In genomic region chr7:154881046-154881445, GRCh38 we compare ENCODE assay signal across 20 cellular contexts.
"Had no signal": no experiment of that assay in that cellular context is flagged by ENCODE, and none has a peak within 500 bp of the region (broad histone marks: within the 10 kb centered on the region; RNA-seq: fewer than 3 reads in every experiment).

No MANE protein-coding gene starts in this region.

- H3K36me3 Mint-ChIP-seq: activated CD4-positive, alpha-beta memory T cell treated with anti-CD3 and anti-CD28 coated beads for 36 hours; activated naive CD8-positive, alpha-beta T cell; T-cell had no signal

- FAIRE-seq: astrocyte had no signal

- H3K4me3 Mint-ChIP-seq: activated CD4-positive, alpha-beta memory T cell treated with anti-CD3 and anti-CD28 coated beads for 36 hours; activated CD4-positive, alpha-beta T cell treated with anti-CD3 and anti-CD28 coated beads, Interleukin-2, amount 10 ng/mL, durations not matched to agents 7 days and 5 days; activated naive CD4-positive, alpha-beta T cell treated with anti-CD3 and anti-CD28 coated beads for 36 hours; activated naive CD8-positive, alpha-beta T cell; activated T-cell treated with anti-CD3 and anti-CD28 coated beads, Interleukin-2, amount 50 U/mL, for 4 hours; activated T-helper 17 cell treated with anti-CD3 and anti-CD28 coated beads, Interleukin-2, amount 50 U/mL, for 72 hours; T-cell had no signal

- H3K4me1 Mint-ChIP-seq: activated CD4-positive, alpha-beta T cell treated with anti-CD3 and anti-CD28 coated beads, Interleukin-2, amount 10 ng/mL, durations not matched to agents 7 days and 5 days; activated T-helper 17 cell treated with anti-CD3 and anti-CD28 coated beads, Interleukin-2, amount 50 U/mL, for 72 hours; T-cell had no signal

- H3K27me3 Mint-ChIP-seq: activated CD4-positive, alpha-beta T cell treated with anti-CD3 and anti-CD28 coated beads, Interleukin-2, amount 10 ng/mL, durations not matched to agents 7 days and 5 days had no signal

- H3K9me3 Mint-ChIP-seq: activated CD4-positive, alpha-beta memory T cell treated with anti-CD3 and anti-CD28 coated beads for 36 hours; activated CD4-positive, alpha-beta T cell treated with anti-CD3 and anti-CD28 coated beads, Interleukin-2, amount 10 ng/mL, durations not matched to agents 7 days and 5 days; activated naive CD4-positive, alpha-beta T cell treated with anti-CD3 and anti-CD28 coated beads for 36 hours; activated T-cell treated with anti-CD3 and anti-CD28 coated beads, Interleukin-2, amount 50 U/mL, for 4 hours; activated T-helper 17 cell treated with anti-CD3 and anti-CD28 coated beads, Interleukin-2, amount 50 U/mL, for 72 hours; T-cell had no signal

- DNase-seq: activated CD4-positive, alpha-beta memory T cell treated with anti-CD3 and anti-CD28 coated beads for 36 hours; activated CD4-positive, alpha-beta T cell treated with anti-CD3 and anti-CD28 coated beads, Interleukin-2, amount 10 ng/mL, durations not matched to agents 7 days and 5 days; activated CD4-positive, CD25-positive, alpha-beta regulatory T cell; activated CD8-positive, alpha-beta memory T cell treated with anti-CD3 and anti-CD28 coated beads for 24 hours; activated gamma-delta T cell; activated naive CD4-positive, alpha-beta T cell treated with anti-CD3 and anti-CD28 coated beads for 36 hours; activated T-cell treated with anti-CD3 and anti-CD28 coated beads, Interleukin-2, amount 50 U/mL, for 4 hours; amygdala; brain microvascular endothelial cell; NCI-H1105; NCI-H1436; NCI-H1694 treated with DMSO at 0.1 percent for 48 hours; NCI-H2029 treated with DMSO at 0.1 percent for 48 hours; NCI-H446; NCI-H524; SIG-M5; T-cell had no signal

- H3K27ac Mint-ChIP-seq: activated CD4-positive, alpha-beta memory T cell treated with anti-CD3 and anti-CD28 coated beads for 36 hours; activated CD4-positive, alpha-beta T cell treated with anti-CD3 and anti-CD28 coated beads, Interleukin-2, amount 10 ng/mL, durations not matched to agents 7 days and 5 days; activated naive CD4-positive, alpha-beta T cell treated with anti-CD3 and anti-CD28 coated beads for 36 hours; activated naive CD8-positive, alpha-beta T cell; activated T-helper 17 cell treated with anti-CD3 and anti-CD28 coated beads, Interleukin-2, amount 50 U/mL, for 72 hours; T-cell had no signal
